15 cellular contexts compared by ENCODE assay signal in genomic region chr11:96095884-96096301, GRCh38.
DNase-seq lines count a peak whose midpoint lies in the region; ATAC-seq, FAIRE-seq and TF ChIP-seq lines count a peak whose summit lies in the region.
"Had no signal": no experiment of that assay in that cellular context is flagged by ENCODE, and none has a peak within 500 bp of the region (broad histone marks: within the 10 kb centered on the region; RNA-seq: fewer than 3 reads in every experiment).

No MANE protein-coding gene starts in this region.

- 58% methylated on average over 2 of the region's 2 CpGs for WGBS in liver
- WGBS in HepG2 (ENCODE audit: low lambda C conversion rate): 80% methylated on average over 2 of the region's 2 CpGs

- H3K36me3 Mint-ChIP-seq in effector memory CD8-positive, alpha-beta T cell (ENCODE audit: insufficient read depth): peaks cover 3% of the 10 kb centered on the region
- peaks cover 17 to 49% (median 22%) of the 10 kb centered on the region in 5 donors for H3K36me3 Mint-ChIP-seq in naive thymus-derived CD4-positive, alpha-beta T cell

- H3K4me3 ChIP-seq in liver (ENCODE audit: low read depth in 1 of 3, low read length in 3 of 3) (no peak overlapping the region), HepG2 (replicated peaks in 1 of 3; ENCODE audit: insufficient read depth in 1 of 3, low read depth in 2 of 3, low read length in 3 of 3) (no peak overlapping the region)
- no peak overlapping the region for H3K4me3 ChIP-seq in naive thymus-derived CD4-positive, alpha-beta T cell (ENCODE audit: low read length)
- H3K4me3 ChIP-seq: spleen had no signal

- H3K9me3 ChIP-seq in liver (ENCODE audit: control insufficient read depth in 4 of 4, low read length in 3 of 4): no peaks in the 10 kb centered on the region
- no peaks in the 10 kb centered on the region for H3K9me3 ChIP-seq in HepG2 (ENCODE audit: low read length)
- no peaks in the 10 kb centered on the region for H3K9me3 ChIP-seq in naive thymus-derived CD4-positive, alpha-beta T cell (ENCODE audit: control insufficient read depth in 2 of 3, low read length in 3 of 3)
- H3K9me3 ChIP-seq: spleen had no signal

- DNase-seq in HepG2 (ENCODE audit: low spot score): no peak
- DNase-seq in effector memory CD8-positive, alpha-beta T cell: no peak
- no peak for DNase-seq in naive thymus-derived CD4-positive, alpha-beta T cell
- DNase-seq in NCI-H2029 treated with DMSO at 0.1 percent for 48 hours (lab: John Stamatoyannopoulos, UW): no peak
- no peak for DNase-seq in GM20000 (ENCODE audit: low spot score)
- DNase-seq: activated CD4-positive, alpha-beta T cell treated with anti-CD3 and anti-CD28 coated beads for 36 hours; DMS79; effector memory CD4-positive, alpha-beta T cell; kidney; spleen; T-helper 1 cell had no signal

- H3K36me3 ChIP-seq in liver (ENCODE audit: control insufficient read depth in 4 of 4, insufficient read depth in 3 of 4, low read depth in 1 of 4, low read length in 3 of 4) (no peaks in the 10 kb centered on the region), HepG2 (replicated peaks in 1 of 2; ENCODE audit: control insufficient read depth in 1 of 2, insufficient read depth in 2 of 2, low read length in 2 of 2) (peaks cover 3 to 13% of the 10 kb centered on the region in 2 experiments; a peak in 4 of 5 replicates)
- H3K36me3 ChIP-seq in naive thymus-derived CD4-positive, alpha-beta T cell (ENCODE audit: control insufficient read depth in 2 of 3, insufficient read depth in 3 of 3, low read length in 3 of 3): peaks cover 0 to 26% (median 0%) of the 10 kb centered on the region in 3 experiments

- CTCF ChIA-PET in HepG2 (lab: Yijun Ruan, JAX; ENCODE audit: low intra/inter-chr PET ratio, low total read pairs): no interaction called here
- CTCF ChIA-PET in naive thymus-derived CD4-positive, alpha-beta T cell (lab: Charles Lee): interaction anchor here (0.7 kb wide), 1 partner anchor 58 kb away, joined by 3 read pairs; no protein-coding TSS in a partner anchor

- peaks cover 9% of the 10 kb centered on the region for H3K79me2 ChIP-seq in HepG2 (ENCODE audit: insufficient read depth, low read length)

- TF ChIP-seq EP300 in HepG2 (IDR thresholded peaks at IDR 0.05; ENCODE audit: low read depth in 2 of 2, low read length in 2 of 2): no peak
- TF ChIP-seq EP300 in HepG2 (CRISPR knock-in tag; IDR thresholded peaks at IDR 0.05; ENCODE audit: borderline replicate concordance): no peak

- TF ChIP-seq CTCF in liver (IDR thresholded peaks at IDR 0.05; ENCODE audit: low read depth, low read length, missing input control) (no peak), HepG2 (CRISPR knock-in tag; IDR thresholded peaks at IDR 0.05) (no peak), GM20000 (IDR thresholded peaks at IDR 0.05; ENCODE audit: extremely low read depth, missing control alignments) (no peak)

- H2AFZ ChIP-seq in HepG2 (ENCODE audit: low read length): no peak overlapping the region

- H3K4me1 Mint-ChIP-seq in effector memory CD8-positive, alpha-beta T cell (ENCODE audit: low read depth in 2 of 2): peaks cover 15 to 52% of the 10 kb centered on the region in 2 donors
- peaks cover 23 to 97% (median 88%) of the 10 kb centered on the region in 7 donors for H3K4me1 Mint-ChIP-seq in naive thymus-derived CD4-positive, alpha-beta T cell

- no TSS peak for BruUV-seq in HepG2 (replicated peaks; lab: Mats Ljungman, UMichigan)

- H3K27ac ChIP-seq in liver (ENCODE audit: low read depth in 1 of 2, low read length in 2 of 2) (no peak overlapping the region), HepG2 (ENCODE audit: extremely low read length, insufficient read depth, low read length) (no peak overlapping the region)
- no peak overlapping the region for H3K27ac ChIP-seq in naive thymus-derived CD4-positive, alpha-beta T cell (ENCODE audit: low read depth, low read length)
- H3K27ac ChIP-seq: spleen had no signal

- no peak for FAIRE-seq in HepG2 (lab: Jason Lieb, UNC)
- FAIRE-seq: kidney had no signal

- no peaks in the 10 kb centered on the region for H3K27me3 Mint-ChIP-seq in effector memory CD8-positive, alpha-beta T cell
- H3K27me3 Mint-ChIP-seq in naive thymus-derived CD4-positive, alpha-beta T cell: no peaks in the 10 kb centered on the region
- H3K27me3 Mint-ChIP-seq: activated CD4-positive, alpha-beta T cell treated with anti-CD3 and anti-CD28 coated beads for 36 hours had no signal

- TF ChIP-seq POLR2A in HepG2 (IDR thresholded peaks at IDR 0.05; ENCODE audit: insufficient read depth in 1 of 2, low read depth in 2 of 2, low read length in 2 of 2): no peak

- H3K9me3 Mint-ChIP-seq in effector memory CD8-positive, alpha-beta T cell: no peaks in the 10 kb centered on the region
- no peaks in the 10 kb centered on the region for H3K9me3 Mint-ChIP-seq in naive thymus-derived CD4-positive, alpha-beta T cell
- H3K9me3 Mint-ChIP-seq: brain had no signal

- H3K4me2 ChIP-seq in HepG2 (ENCODE audit: low read depth, low read length): no peak overlapping the region

- peaks cover 0 to 2% (median 0%) of the 10 kb centered on the region in 4 donors for H3K27me3 ChIP-seq in liver (ENCODE audit: control insufficient read depth in 4 of 4, insufficient read depth in 4 of 4, low read length in 3 of 4)
- no peaks in the 10 kb centered on the region for H3K27me3 ChIP-seq in HepG2 (ENCODE audit: control insufficient read depth in 1 of 2, insufficient read depth in 2 of 2, low read length in 2 of 2)
- no peaks in the 10 kb centered on the region for H3K27me3 ChIP-seq in naive thymus-derived CD4-positive, alpha-beta T cell (ENCODE audit: control insufficient read depth in 2 of 2, insufficient read depth in 2 of 2, low read length in 2 of 2)
- H3K27me3 ChIP-seq: spleen had no signal

- H3K9ac ChIP-seq in liver (ENCODE audit: low read depth in 1 of 2, low read length in 2 of 2) (no peak overlapping the region), HepG2 (ENCODE audit: insufficient read depth, low read depth, low read length) (no peak overlapping the region)

- H3K4me3 Mint-ChIP-seq in effector memory CD8-positive, alpha-beta T cell: no peak overlapping the region
- H3K4me3 Mint-ChIP-seq in naive thymus-derived CD4-positive, alpha-beta T cell: peak overlapping the region in 1 of 10 donors; percentile 5
- H3K4me3 Mint-ChIP-seq: activated CD4-positive, alpha-beta T cell treated with anti-CD3 and anti-CD28 coated beads for 36 hours; brain had no signal

- intact Hi-C loops in HepG2 (cut with micrococcal nuclease; ENCODE audit: unreplicated experiment): loop anchor here (10.0 kb wide), 1 partner anchor 149 kb away; no protein-coding TSS in a partner anchor
- intact Hi-C loops in naive thymus-derived CD4-positive, alpha-beta T cell (cut with micrococcal nuclease): no loop called here

- no peaks in the 10 kb centered on the region for H4K20me1 ChIP-seq in HepG2 (ENCODE audit: insufficient read depth, low read length)

- in situ Hi-C loops in HepG2 (cut with HindIII; ENCODE audit: extremely low pct_ligation_motif_present, low pct_unique_long_range_greater_than_20kb): no loop called here

- peak overlapping the region; percentile 23 to 53 for H3K27ac Mint-ChIP-seq in effector memory CD8-positive, alpha-beta T cell
- H3K27ac Mint-ChIP-seq in naive thymus-derived CD4-positive, alpha-beta T cell: peak overlapping the region in 8 of 9 donors; percentile 53 to 86 (median 75)
- H3K27ac Mint-ChIP-seq: activated CD4-positive, alpha-beta T cell treated with anti-CD3 and anti-CD28 coated beads for 36 hours had no signal

- H3K4me1 ChIP-seq in liver (ENCODE audit: control insufficient read depth in 4 of 4, insufficient read depth in 4 of 4, low read length in 3 of 4) (no peaks in the 10 kb centered on the region), HepG2 (ENCODE audit: insufficient read depth, low read length) (peaks cover 76% of the 10 kb centered on the region)
- H3K4me1 ChIP-seq in naive thymus-derived CD4-positive, alpha-beta T cell (ENCODE audit: control insufficient read depth in 2 of 2, insufficient read depth in 2 of 2, low read length in 2 of 2): no peaks in the 10 kb centered on the region

- ATAC-seq in HepG2 (no peak), HG03135 (IDR thresholded peaks at IDR 0.05; ENCODE audit: unreplicated experiment) (no peak), GM19023 (IDR thresholded peaks at IDR 0.05; ENCODE audit: unreplicated experiment) (no peak)
- no peak for ATAC-seq in effector memory CD8-positive, alpha-beta T cell (replicated peaks)
- no peak for ATAC-seq in naive thymus-derived CD4-positive, alpha-beta T cell
- ATAC-seq: activated CD4-positive, alpha-beta T cell treated with anti-CD3 and anti-CD28 coated beads for 36 hours had no signal

- POLR2A ChIA-PET in HepG2 (lab: Yijun Ruan, JAX): no interaction called here
- POLR2A ChIA-PET in naive thymus-derived CD4-positive, alpha-beta T cell (lab: Charles Lee): interaction anchor here (1.7 kb wide), 1 partner anchor 10 kb away, joined by 4 read pairs; no protein-coding TSS in a partner anchor

- no peak for TF ChIP-seq RAD21 in liver (IDR thresholded peaks at IDR 0.05)
- TF ChIP-seq RAD21 in HepG2 (CRISPR knock-in tag; IDR thresholded peaks at IDR 0.05): no peak

TF ChIP-seq in liver, 16 proteins besides CTCF, POLR2A, EP300 and RAD21 (continues in another document):
- TF ChIP-seq NR2F2 (IDR thresholded peaks at IDR 0.05): no peak
- no peak for TF ChIP-seq MAX (IDR thresholded peaks at IDR 0.05)
- no peak for TF ChIP-seq ATF3 (IDR thresholded peaks at IDR 0.05)
- peak; percentile 40 for TF ChIP-seq SP1 (IDR thresholded peaks at IDR 0.05)
- no peak for TF ChIP-seq FOXA2 (IDR thresholded peaks at IDR 0.05)

TF ChIP-seq in HepG2, 621 proteins besides CTCF, POLR2A, EP300 and RAD21 (continues in another document):
- no peak for TF ChIP-seq NCOA2 (CRISPR knock-in tag; IDR thresholded peaks at IDR 0.05)
- TF ChIP-seq ZNF709 (CRISPR knock-in tag; IDR thresholded peaks at IDR 0.05): no peak
- TF ChIP-seq ZBTB46 (CRISPR knock-in tag; IDR thresholded peaks at IDR 0.05; ENCODE audit: borderline replicate concordance): no peak
- no peak for TF ChIP-seq SP5 (CRISPR knock-in tag; IDR thresholded peaks at IDR 0.05; ENCODE audit: borderline replicate concordance, low read depth)
- no peak for TF ChIP-seq ETV5 (CRISPR knock-in tag; IDR thresholded peaks at IDR 0.05; ENCODE audit: borderline replicate concordance)
